Comparison of ENCODE assay signal across 8 cellular contexts in genomic region chr3:193592841-193593665, GRCh38. TPM values are rescaled to one million over a fixed set of nuclear protein-coding genes. Genes with fewer than 3 reads are reported as not detected.
DNase-seq lines count a peak whose midpoint lies in the region; ATAC-seq, FAIRE-seq and TF ChIP-seq lines count a peak whose summit lies in the region.

TSS of gene OPA1 (plus strand) at chr3:193593208. CDS start at chr3:193593378, 170 bp downstream.

- FAIRE-seq in H1 (lab: Jason Lieb, UNC) = no peak

- H3K4me3 ChIP-seq in H1 (ENCODE audit: extremely low read depth in 1 of 4, insufficient read depth in 2 of 4, low read depth in 3 of 4, low read length in 4 of 4) (peak within 1 kb of the TSS; percentile 79 to 93 (median 90)), mesenchymal stem cell (ENCODE audit: insufficient read depth in 1 of 2, low read depth in 1 of 2, low read length in 2 of 2) (peak within 1 kb of the TSS; percentile 76 to 96)

- H4K5ac ChIP-seq in H1 (ENCODE audit: insufficient read length, low read depth, low read length) = peak within 1 kb of the TSS; percentile 28

- 2% methylated on average over 55 of the region's 55 CpGs; no CpG with 5 or more reads in 1 of the 2 experiments for WGBS in H1 (ENCODE audit: extremely low coverage in 1 of 2, insufficient coverage in 1 of 2, insufficient read length in 1 of 2, insufficient replicate concordance in 2 of 2, low coverage in 1 of 2, low lambda C conversion rate in 2 of 2, missing lambda C conversion rate in 1 of 2), 2 experiments
- WGBS in mesenchymal stem cell = 2% methylated on average over 55 of the region's 55 CpGs

- H3K4ac ChIP-seq in H1 (replicated peaks; ENCODE audit: insufficient read length, low read depth, low read length) (no peak within 1 kb of the TSS), mesenchymal stem cell (ENCODE audit: low read depth in 1 of 2, low read length in 2 of 2) (peak within 1 kb of the TSS in 1 of 2 experiments; percentile 15)

- CTCF ChIA-PET in H1 (lab: Charles Lee; ENCODE audit: partially characterized antibody) = no interaction called here

- peak within 1 kb of the TSS; percentile 99 for H2AFZ ChIP-seq in H1 (ENCODE audit: low read length)
- H2AFZ ChIP-seq in mesenchymal stem cell (ENCODE audit: low read depth, low read length) = peak within 1 kb of the TSS; percentile 80

- 0 out of 2 replicates have a peak within 1 kb of the TSS, but pooled peaks have one; percentile 84 for H4K8ac ChIP-seq in H1 (ENCODE audit: extremely low read depth, insufficient read depth, low read length)
- H4K8ac ChIP-seq in mesenchymal stem cell (ENCODE audit: low read length) = peak within 1 kb of the TSS; percentile 88

- no peak within 1 kb of the TSS for H3K14ac ChIP-seq in H1 (ENCODE audit: insufficient read length)
- H3K14ac ChIP-seq in mesenchymal stem cell (ENCODE audit: low read length in 2 of 2) = peak within 1 kb of the TSS in 1 of 2 experiments; percentile 26

- H3K4me1 ChIP-seq in H1 (replicated peaks in 1 of 4; ENCODE audit: control insufficient read depth in 3 of 4, insufficient read depth in 4 of 4, low read length in 3 of 4) = peaks cover 0 to 4% (median 1%) of the 10 kb centered on the region in 4 experiments; a peak in 2 of 7 replicates
- H3K4me1 ChIP-seq in mesenchymal stem cell (ENCODE audit: control insufficient read depth, insufficient read depth, low read depth, low read length) = peaks cover 4% of the 10 kb centered on the region

- no peak within 1 kb of the TSS for H2BK15ac ChIP-seq in H1 (ENCODE audit: low read length)
- H2BK15ac ChIP-seq in mesenchymal stem cell (ENCODE audit: low read depth, poor library complexity, severe bottlenecking) = peak within 1 kb of the TSS; percentile 12

- TF ChIP-seq RAD21 in H1 (IDR thresholded peaks at IDR 0.05 in 1 of 2, conservative IDR thresholded peaks at IDR 0.05 in 1 of 2; ENCODE audit: low read depth in 2 of 2, low read length in 2 of 2) = peak in 1 of 2 experiments; percentile 33; a peak in 1 of 4 replicates

- H3K9ac ChIP-seq in H1 (replicated peaks in 1 of 4; ENCODE audit: extremely low read depth in 1 of 4, low read depth in 3 of 4, low read length in 3 of 4) = peak within 1 kb of the TSS; percentile 54 to 83 (median 71)
- H3K9ac ChIP-seq in mesenchymal stem cell (ENCODE audit: low read length) = peak within 1 kb of the TSS; percentile 98

- H3K27me3 ChIP-seq in H1 (replicated peaks in 1 of 4; ENCODE audit: control insufficient read depth in 3 of 4, extremely low read depth in 1 of 4, insufficient read depth in 3 of 4, low read length in 3 of 4) (peaks cover 0 to 6% (median 2%) of the 10 kb centered on the region in 4 experiments; a peak in 3 of 7 replicates), mesenchymal stem cell (ENCODE audit: control insufficient read depth in 1 of 2, insufficient read depth in 1 of 2, low read length in 2 of 2) (no peaks in the 10 kb centered on the region)

- no peaks in the 10 kb centered on the region for H3K23me2 ChIP-seq in H1 (ENCODE audit: low read depth, low read length)

- peak within 1 kb of the TSS; percentile 33; the same call in 1 of the 2 replicates for H3K27ac ChIP-seq in H1 (ENCODE audit: low read depth, low read length)
- H3K27ac ChIP-seq in mesenchymal stem cell (ENCODE audit: low read length, poor library complexity, severe bottlenecking) = peak within 1 kb of the TSS; percentile 48

- H3K79me1 ChIP-seq in H1 (ENCODE audit: low read depth, low read length) (peaks cover 3% of the 10 kb centered on the region; the same call in 1 of the 2 replicates), mesenchymal stem cell (replicated peaks; ENCODE audit: low read length, poor library complexity, severe bottlenecking) (peaks cover 5% of the 10 kb centered on the region)

- H3K4me2 ChIP-seq in H1 (ENCODE audit: insufficient read depth in 1 of 2, low read depth in 2 of 2, low read length in 2 of 2) (peak within 1 kb of the TSS; percentile 91 to 92), mesenchymal stem cell (ENCODE audit: low read length, poor library complexity, severe bottlenecking) (peak within 1 kb of the TSS; percentile 54)

- H3K79me2 ChIP-seq in H1 (ENCODE audit: control insufficient read depth in 1 of 2, insufficient read depth in 2 of 2, low read length in 2 of 2) = peaks cover 3 to 44% of the 10 kb centered on the region in 2 experiments; a peak in 3 of 4 replicates

- H4K91ac ChIP-seq in H1 (replicated peaks; ENCODE audit: insufficient read length, low read length) (peak within 1 kb of the TSS; percentile 67), mesenchymal stem cell (ENCODE audit: low read length) (peak within 1 kb of the TSS; percentile 29)

- TF ChIP-seq POLR2A in H1 (IDR thresholded peaks at IDR 0.05; ENCODE audit: control extremely low read depth in 1 of 2, low read depth in 2 of 2, low read length in 2 of 2) = peak in 1 of 2 experiments; percentile 82; a peak in 2 of 3 replicates

- no peak within 1 kb of the TSS for H3K23ac ChIP-seq in H1 (ENCODE audit: insufficient read length)
- H3K23ac ChIP-seq in mesenchymal stem cell (ENCODE audit: low read length in 2 of 2) = peak within 1 kb of the TSS in 1 of 2 experiments; percentile 6

- H3K9me3 ChIP-seq in H1 (ENCODE audit: insufficient read depth in 2 of 2, low read depth in 1 of 2, low read length in 1 of 2) (no peaks in the 10 kb centered on the region), mesenchymal stem cell (ENCODE audit: control insufficient read depth, low read length) (no peaks in the 10 kb centered on the region)

- H2AK5ac ChIP-seq in H1 (ENCODE audit: low read depth, low read length) (no peak within 1 kb of the TSS), mesenchymal stem cell (ENCODE audit: low read length, severe bottlenecking) (peak within 1 kb of the TSS; percentile 27)

- peak; percentile 99 for ATAC-seq in GM21381 (IDR thresholded peaks at IDR 0.05; ENCODE audit: unreplicated experiment)

- POLR2A ChIA-PET in H1 (lab: Charles Lee; ENCODE audit: partially characterized antibody) = no interaction called here

- peak; percentile 100 for DNase-seq in COR-L47 (lab: John Stamatoyannopoulos, UW)
- DNase-seq in HUDEP-2 (lab: John Stamatoyannopoulos, UW; ENCODE audit: unreplicated experiment in 76 of 76) = peak; percentile 22 to 96 (median 90)
- DNase-seq in NOMO-1 treated with dmso at 0.1 percent for 144 hours (lab: John Stamatoyannopoulos, UW; ENCODE audit: unreplicated experiment) = peak; percentile 99
- DNase-seq in activated CD8-positive, alpha-beta memory T cell treated with anti-CD3 and anti-CD28 coated beads for 48 hours (ENCODE audit: low read depth in 2 of 3, low spot score in 2 of 3) = peak; percentile 75 to 84 (median 83)
- DNase-seq in H1 (ENCODE audit: low read depth in 1 of 2, low spot score in 2 of 2) = peak; percentile 97 to 98
- DNase-seq in mesenchymal stem cell = peak; percentile 98
- peak; percentile 79 for DNase-seq in stimulated activated CD8-positive, alpha-beta memory T cell treated with anti-CD3 and anti-CD28 coated beads, Interleukin-12 subunit alpha, Interleukin-12 subunit beta, amount 100 ng/mL, for 4 hours (ENCODE audit: low read depth)

- H3K36me3 ChIP-seq in H1 (ENCODE audit: control insufficient read depth in 2 of 4, insufficient read depth in 4 of 4, low read length in 3 of 4) = 0 out of 8 replicates have a peak, but pooled peaks cover 0 to 2% (median 0%) of the 10 kb centered on the region in 4 experiments
- peaks cover 0 to 9% of the 10 kb centered on the region in 2 experiments for H3K36me3 ChIP-seq in mesenchymal stem cell (ENCODE audit: control insufficient read depth in 1 of 2, insufficient read depth in 2 of 2, low read depth in 1 of 2, low read length in 2 of 2)

- no peak within 1 kb of the TSS for H2BK20ac ChIP-seq in H1 (ENCODE audit: low read length)

- no peak within 1 kb of the TSS for H2BK120ac ChIP-seq in H1 (replicated peaks; ENCODE audit: low read depth, low read length)
- peak within 1 kb of the TSS; percentile 36 for H2BK120ac ChIP-seq in mesenchymal stem cell (ENCODE audit: low read depth, low read length)

- H3K18ac ChIP-seq in H1 (ENCODE audit: extremely low read depth, low read length) (peak within 1 kb of the TSS; percentile 4; the same call in 1 of the 2 replicates), mesenchymal stem cell (ENCODE audit: low read depth in 1 of 2, low read length in 2 of 2) (peak within 1 kb of the TSS; percentile 78 to 89)

- no peak within 1 kb of the TSS for H3K56ac ChIP-seq in H1 (replicated peaks; ENCODE audit: insufficient read length, low read depth, low read length)

- H2BK12ac ChIP-seq in H1 (ENCODE audit: low read depth, low read length) = no peak within 1 kb of the TSS
- peak within 1 kb of the TSS in 1 of 2 experiments; percentile 18 for H2BK12ac ChIP-seq in mesenchymal stem cell (ENCODE audit: low read length in 2 of 2)

- TF ChIP-seq EP300 in H1 (IDR thresholded peaks at IDR 0.05; ENCODE audit: borderline replicate concordance in 1 of 2, low read depth in 2 of 2, low read length in 2 of 2) = peak in 1 of 2 experiments; percentile 78; a peak in 1 of 3 replicates

- no peaks in the 10 kb centered on the region for H4K20me1 ChIP-seq in H1 (replicated peaks in 1 of 2; ENCODE audit: control insufficient read depth in 1 of 2, insufficient read depth in 2 of 2, low read length in 2 of 2)

- TF ChIP-seq CTCF in H1 (IDR thresholded peaks at IDR 0.05; ENCODE audit: control extremely low read depth in 1 of 3, insufficient read depth in 1 of 3, low read depth in 1 of 3, low read length in 3 of 3) = peak; percentile 25 to 43 (median 36); a peak in 3 of 4 replicates

- H2BK5ac ChIP-seq in H1 (ENCODE audit: low read depth, low read length) (no peak within 1 kb of the TSS), mesenchymal stem cell (ENCODE audit: low read depth, low read length, poor library complexity, severe bottlenecking) (peak within 1 kb of the TSS; percentile 1)

TF ChIP-seq in H1, 55 proteins besides CTCF, POLR2A, EP300 and RAD21 (continues in another document):
- TF ChIP-seq POU5F1 (IDR thresholded peaks at IDR 0.05; ENCODE audit: low read depth, low read length) (no peak), NRF1 (IDR thresholded peaks at IDR 0.05; ENCODE audit: low read depth, low read length) (peak; percentile 98), SIX5 (IDR thresholded peaks at IDR 0.05; ENCODE audit: low read depth, low read length) (peak; percentile 18; the same call in 1 of the 2 replicates), TCF12 (IDR thresholded peaks at IDR 0.05; ENCODE audit: low read depth, low read length) (no peak), CHD2 (IDR thresholded peaks at IDR 0.05; ENCODE audit: low read length) (peak; percentile 83), HDAC6 (IDR thresholded peaks at IDR 0.05; ENCODE audit: low read depth, low read length) (no peak)

RNA-seq across cellular contexts. Expression of gene OPA1, which starts in this region (rescaled TPM):
- 109 and 114 TPM in 2 replicates for total RNA-seq in H1 (2021; fragmentation: NEBNext Ultra II Directional; extraction: Animal tissue kit (Norgen Biotek cat#: 25700))
- polyA plus RNA-seq in H1 (2011; rRNA removed) = 15.1 and 20.3 TPM in 2 replicates
- polyA plus RNA-seq in H1 (2011; cell fraction: cytosol; rRNA removed) = 25.3 TPM
- polyA plus RNA-seq in H1 (2011; cell fraction: nucleus; rRNA removed) = 25.1 TPM
- 44.9 to 98.6 TPM (median 58.0 TPM) in 4 replicates for polyA plus RNA-seq in H1 (2012, experiment 1 of 2)
- 1.9 TPM for polyA plus RNA-seq in H1 (2012, experiment 2 of 2)
- polyA plus RNA-seq in H1 (2013, experiment 1 of 2) = 56.9 TPM
- polyA plus RNA-seq in H1 (2013, experiment 2 of 2) = 56.9 TPM
- 142 and 164 TPM in 2 replicates for polyA minus RNA-seq in H1 (2011; rRNA and poly(A)+ RNA removed)
- 80.7 TPM for polyA minus RNA-seq in H1 (2011; cell fraction: cytosol; rRNA and poly(A)+ RNA removed)
- polyA minus RNA-seq in H1 (2011; cell fraction: nucleus; rRNA and poly(A)+ RNA removed) = 145 TPM
- polyA plus RNA-seq in mesenchymal stem cell (2013, experiment 1 of 2) = 48.4 TPM
- polyA plus RNA-seq in mesenchymal stem cell (2013, experiment 2 of 2) = 47.8 TPM

Comparison
In these comparisons a context has a peak if more than half of its experiments do, and no peak if none do; other contexts are left out.
1. Peak in every context shown above with its lines: DNase-seq, ATAC-seq, H3K4me3 ChIP-seq and H3K27ac ChIP-seq.